Comparison of ENCODE assay signal across 9 cellular contexts in the genomic region with DNA sequence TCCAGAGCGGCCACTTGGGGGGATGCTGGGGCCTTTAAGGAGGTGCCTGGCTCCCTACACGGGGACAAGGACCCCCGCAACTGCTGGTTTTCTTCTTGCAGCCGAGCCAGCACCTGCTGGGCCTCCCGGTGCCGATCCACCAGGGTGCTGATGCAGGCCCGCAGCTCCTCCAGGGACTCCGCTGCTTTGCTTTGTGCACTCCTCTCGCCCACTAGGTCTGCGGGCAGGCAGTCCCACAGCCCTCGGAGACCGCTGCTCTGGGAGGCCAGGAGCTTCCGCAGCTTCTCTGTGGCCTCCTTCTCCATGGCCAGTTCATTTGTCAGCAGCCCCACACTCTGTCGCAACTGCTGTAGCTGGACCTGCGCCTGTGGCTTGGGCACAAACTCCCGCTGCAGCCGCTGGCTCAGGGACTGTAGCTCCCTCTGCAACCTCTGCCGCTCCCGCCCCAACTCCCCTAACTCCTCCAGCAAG. TPM values are rescaled to one million over a fixed set of nuclear protein-coding genes. Genes with fewer than 3 reads are reported as not detected.
DNase-seq lines count a peak whose midpoint lies in the region; ATAC-seq and TF ChIP-seq lines count a peak whose summit lies in the region.
"Had no signal": no experiment of that assay in that cellular context is flagged by ENCODE, and none has a peak within 500 bp of the region (broad histone marks: within the 10 kb centered on the region; RNA-seq: fewer than 3 reads in every experiment).

No MANE protein-coding gene starts in this region.

- POLR2A ChIA-PET in IMR-90 (lab: Charles Lee; ENCODE audit: unreplicated experiment): interaction anchor here (0.6 to 1.5 kb wide), 2 partner anchors 13 to 85 kb away, joined by 3 to 8 read pairs; a partner anchor contains a TSS

- no peak overlapping the region for H2BK20ac ChIP-seq in IMR-90 (ENCODE audit: low read depth, low read length)

- no peak overlapping the region for H3K18ac ChIP-seq in IMR-90 (ENCODE audit: low read depth, low read length)

- H3K14ac ChIP-seq in IMR-90 (replicated peaks; ENCODE audit: low read depth, low read length): peak overlapping the region; percentile 74

- dilution Hi-C loops in IMR-90 (cut with HindIII; ENCODE audit: low sequenced_read_pairs, unreplicated experiment): no loop called here

- H3K4me1 ChIP-seq in IMR-90 (ENCODE audit: control insufficient read depth, insufficient read depth, low read length): peaks cover 8% of the 10 kb centered on the region
- H3K4me1 ChIP-seq: parathyroid adenoma had no signal

- no peak for TF ChIP-seq CTCF in IMR-90 (conservative IDR thresholded peaks at IDR 0.05; ENCODE audit: low read depth, low read length)
- no peak for TF ChIP-seq CTCF in brain microvascular endothelial cell (IDR thresholded peaks at IDR 0.05; ENCODE audit: low read depth, low read length, missing control alignments)

- peak overlapping the region; percentile 87 for H3K27ac Mint-ChIP-seq in stimulated activated memory B cell treated with anti-CD40 and anti-IgM and Interleukin-4, amounts not matched to agents 10 μg/mL and 1 μg/mL and 100 μg/mL, for 72 hours

- no peak for TF ChIP-seq POLR2A in IMR-90 (IDR thresholded peaks at IDR 0.05; ENCODE audit: low read depth, low read length)

- H3K56ac ChIP-seq in IMR-90 (ENCODE audit: extremely low read depth, insufficient read depth, low read length): peak overlapping the region; percentile 66; the same call in 1 of the 2 replicates

- 17% methylated on average over 12 of the region's 19 CpGs; no CpG with 5 or more reads in 1 of the 2 experiments for whole genome bisulfite sequencing in IMR-90 (ENCODE audit: extremely low coverage in 2 of 2, insufficient read length in 1 of 2), 2 experiments

- peak overlapping the region; percentile 86 for H3K4me2 ChIP-seq in IMR-90 (ENCODE audit: low read depth, low read length)

- H3K9me1 ChIP-seq in IMR-90 (ENCODE audit: insufficient read depth, low read length): no peaks in the 10 kb centered on the region

- peaks cover 33% of the 10 kb centered on the region for H3K27me3 Mint-ChIP-seq in stimulated activated memory B cell treated with anti-CD40 and anti-IgM and Interleukin-4, amounts not matched to agents 10 μg/mL and 1 μg/mL and 100 μg/mL, for 72 hours

- no TSS peak for BruUV-seq in IMR-90 (replicated peaks; lab: Mats Ljungman, UMichigan)

- no peak for TF ChIP-seq RAD21 in IMR-90 (IDR thresholded peaks at IDR 0.05; ENCODE audit: low read length)

- H4K91ac ChIP-seq in IMR-90 (ENCODE audit: insufficient read depth, low read depth, low read length): peak overlapping the region; percentile 60

- H3K36me3 Mint-ChIP-seq in stimulated activated memory B cell treated with anti-CD40 and anti-IgM and Interleukin-4, amounts not matched to agents 10 μg/mL and 1 μg/mL and 100 μg/mL, for 72 hours: no peaks in the 10 kb centered on the region

- H4K8ac ChIP-seq in IMR-90 (ENCODE audit: low read depth in 2 of 2, low read length in 2 of 2): peak overlapping the region; percentile 72 to 94

- no peaks in the 10 kb centered on the region for H4K20me1 ChIP-seq in IMR-90 (ENCODE audit: insufficient read depth, low read length)

- H3K9ac ChIP-seq in IMR-90 (ENCODE audit: low read depth, low read length): peak overlapping the region; percentile 63
- H3K9ac ChIP-seq: parathyroid adenoma had no signal

- 0 out of 4 replicates have a peak, but pooled peaks cover 0 to 4% of the 10 kb centered on the region in 2 experiments for H3K79me1 ChIP-seq in IMR-90 (ENCODE audit: low read depth in 1 of 2, low read length in 2 of 2)

- H3K23ac ChIP-seq in IMR-90 (ENCODE audit: low read depth, low read length): peak overlapping the region; percentile 74

- H3K36me3 ChIP-seq in IMR-90 (ENCODE audit: control insufficient read depth, insufficient read depth, low read length) (no peaks in the 10 kb centered on the region), brain microvascular endothelial cell (replicated peaks) (no peaks in the 10 kb centered on the region)

- peak overlapping the region; percentile 79 for H3K4me3 Mint-ChIP-seq in stimulated activated memory B cell treated with anti-CD40 and anti-IgM and Interleukin-4, amounts not matched to agents 10 μg/mL and 1 μg/mL and 100 μg/mL, for 72 hours

- in situ Hi-C loops in IMR-90 (cut with MboI; ENCODE audit: low sequenced_read_pairs): loop anchor here (5.0 kb wide), 1 partner anchor 50 kb away; no protein-coding TSS in a partner anchor
- in situ Hi-C loops in brain microvascular endothelial cell (cut with HindIII; ENCODE audit: low pct_ligation_motif_present, low sequenced_read_pairs): no loop called here

- H3K9me3 Mint-ChIP-seq in stimulated activated memory B cell treated with anti-CD40 and anti-IgM and Interleukin-4, amounts not matched to agents 10 μg/mL and 1 μg/mL and 100 μg/mL, for 72 hours: no peaks in the 10 kb centered on the region

- ATAC-seq in IMR-90 (ENCODE audit: low read depth) (peak; percentile 66), GM21447 (IDR thresholded peaks at IDR 0.05; ENCODE audit: unreplicated experiment) (no peak), GM19351 (IDR thresholded peaks at IDR 0.05; ENCODE audit: unreplicated experiment) (no peak)
- peak; percentile 13 for ATAC-seq in stimulated activated memory B cell treated with anti-CD40 and anti-IgM and Interleukin-4, amounts not matched to agents 10 μg/mL and 1 μg/mL and 100 μg/mL, for 72 hours

- no peaks in the 10 kb centered on the region for H3K9me3 ChIP-seq in IMR-90 (ENCODE audit: control insufficient read depth, insufficient read depth, low read length)

- H2AFZ ChIP-seq in IMR-90 (replicated peaks; ENCODE audit: low read length, poor library complexity): peak overlapping the region; percentile 93

- intact Hi-C loops in IMR-90 (cut with micrococcal nuclease): no loop called here

- no peak overlapping the region for H2AK5ac ChIP-seq in IMR-90 (ENCODE audit: low read depth, low read length)

- H2AK9ac ChIP-seq in IMR-90 (replicated peaks; ENCODE audit: low read depth, low read length, poor library complexity): peak overlapping the region; percentile 43

- DNase-seq in IMR-90 (peak; percentile 30), brain microvascular endothelial cell (no peak), pons (ENCODE audit: low spot score) (no peak), cerebellum (ENCODE audit: low spot score) (no peak)

- peak overlapping the region; percentile 31; the same call in 1 of the 2 replicates for H4K5ac ChIP-seq in IMR-90 (ENCODE audit: low read depth, low read length)

- H3K4me3 ChIP-seq in IMR-90 (ENCODE audit: insufficient read depth, low read depth, low read length) (peak overlapping the region; percentile 32), brain microvascular endothelial cell (ENCODE audit: low read depth, low read length) (peak overlapping the region; percentile 49)

- H2BK120ac ChIP-seq in IMR-90 (ENCODE audit: low read depth, low read length): peak overlapping the region; percentile 80

- peaks cover 18% of the 10 kb centered on the region for H3K4me1 Mint-ChIP-seq in stimulated activated memory B cell treated with anti-CD40 and anti-IgM and Interleukin-4, amounts not matched to agents 10 μg/mL and 1 μg/mL and 100 μg/mL, for 72 hours

- peak overlapping the region; percentile 33 for H3K27ac ChIP-seq in IMR-90 (ENCODE audit: insufficient read depth, low read length)
- H3K27ac ChIP-seq in brain microvascular endothelial cell: no peak overlapping the region
- peak overlapping the region; percentile 62 for H3K27ac ChIP-seq in layer of hippocampus (ENCODE audit: low read depth, low read length)
- H3K27ac ChIP-seq: parathyroid adenoma had no signal

- no peaks in the 10 kb centered on the region; the same call in 1 of the 2 replicates for H3K27me3 ChIP-seq in IMR-90 (ENCODE audit: control insufficient read depth, insufficient read depth, low read length)
- H3K27me3 ChIP-seq in brain microvascular endothelial cell (replicated peaks): no peaks in the 10 kb centered on the region
- no peaks in the 10 kb centered on the region for H3K27me3 ChIP-seq in layer of hippocampus (ENCODE audit: control insufficient read depth, insufficient read depth, low read length)

- no peak overlapping the region for H2BK15ac ChIP-seq in IMR-90 (ENCODE audit: low read depth, low read length)

- CTCF ChIA-PET in IMR-90 (lab: Yijun Ruan, JAX): interaction anchor here (0.6 to 2.2 kb wide), 4 partner anchors 13 to 28 kb away, joined by 3 to 9 read pairs (median 6); a partner anchor contains a TSS

- peak overlapping the region; percentile 83 for H3K4ac ChIP-seq in IMR-90 (ENCODE audit: low read depth, low read length)

- H2BK5ac ChIP-seq in IMR-90 (ENCODE audit: low read depth, low read length, poor library complexity, severe bottlenecking): no peak overlapping the region

TF ChIP-seq in IMR-90, 13 proteins besides CTCF, POLR2A, EP300 and RAD21:
- TF ChIP-seq RFX5 (IDR thresholded peaks at IDR 0.05; ENCODE audit: low read depth, low read length): no peak
- peak; percentile 81 for TF ChIP-seq CEBPB (IDR thresholded peaks at IDR 0.05; ENCODE audit: low read depth, low read length)

RNA-seq across cellular contexts. Expression of a gene that starts 13.2 kb away (rescaled TPM):
- total RNA-seq in IMR-90 (2012; rRNA removed) (0.90 and 1.1 TPM in 2 replicates), cerebellum (0.73 TPM)
- 2.4 TPM in 2 replicates for polyA plus RNA-seq in IMR-90 (2012; rRNA removed)
- polyA plus RNA-seq in IMR-90 (2012; cell fraction: cytosol; rRNA removed): 2.4 and 2.5 TPM in 2 replicates
- 0.97 and 1.2 TPM in 2 replicates for polyA plus RNA-seq in IMR-90 (2012; cell fraction: nucleus; rRNA removed; ENCODE audit: low replicate concordance)

RNA-seq across cellular contexts. Expression of a gene that starts 13.6 kb away (rescaled TPM):
- total RNA-seq in IMR-90 (2012; rRNA removed) (10.8 and 11.1 TPM in 2 replicates), cerebellum (11.1 TPM)
- polyA plus RNA-seq in IMR-90 (2012; rRNA removed): 52.9 and 53.7 TPM in 2 replicates
- polyA plus RNA-seq in IMR-90 (2012; cell fraction: cytosol; rRNA removed): 29.7 and 45.1 TPM in 2 replicates
- polyA plus RNA-seq in IMR-90 (2012; cell fraction: nucleus; rRNA removed; ENCODE audit: low replicate concordance): 173 and 179 TPM in 2 replicates

RNA-seq across cellular contexts. Expression of a gene that starts 27.0 kb away (rescaled TPM):
- total RNA-seq in IMR-90 (2012; rRNA removed) (2.3 and 2.8 TPM in 2 replicates), cerebellum (4.5 TPM)
- polyA plus RNA-seq in IMR-90 (2012; rRNA removed): 1.6 and 2.8 TPM in 2 replicates
- 2.3 and 2.5 TPM in 2 replicates for polyA plus RNA-seq in IMR-90 (2012; cell fraction: cytosol; rRNA removed)
- polyA plus RNA-seq in IMR-90 (2012; cell fraction: nucleus; rRNA removed; ENCODE audit: low replicate concordance): 5.6 and 6.7 TPM in 2 replicates

RNA-seq across cellular contexts. Expression of a gene that starts 37.4 kb away (rescaled TPM):
- total RNA-seq in IMR-90 (2012; rRNA removed) (0.83 and 0.90 TPM in 2 replicates), cerebellum (2.2 TPM)
- polyA plus RNA-seq in IMR-90 (2012; rRNA removed): 1.3 TPM in 2 replicates
- polyA plus RNA-seq in IMR-90 (2012; cell fraction: cytosol; rRNA removed): 0.40 and 0.43 TPM in 2 replicates
- 5.5 and 8.1 TPM in 2 replicates for polyA plus RNA-seq in IMR-90 (2012; cell fraction: nucleus; rRNA removed; ENCODE audit: low replicate concordance)

RNA-seq across cellular contexts. Expression of a gene that starts 46.1 kb away (rescaled TPM):
- 15.4 and 19.7 TPM in 2 replicates for total RNA-seq in IMR-90 (2012; rRNA removed)
- 22.5 and 24.3 TPM in 2 replicates for polyA plus RNA-seq in IMR-90 (2012; rRNA removed)
- 16.2 and 17.8 TPM in 2 replicates for polyA plus RNA-seq in IMR-90 (2012; cell fraction: cytosol; rRNA removed)
- 11.0 and 16.5 TPM in 2 replicates for polyA plus RNA-seq in IMR-90 (2012; cell fraction: nucleus; rRNA removed; ENCODE audit: low replicate concordance)
- 22.5 TPM for total RNA-seq in cerebellum

Comparison
In these comparisons a context has a peak if more than half of its experiments do, and no peak if none do; other contexts are left out.
1. ATAC-seq: peak in IMR-90 (single experiment) and stimulated activated memory B cell treated with anti-CD40 and anti-IgM and Interleukin-4, amounts not matched to agents 10 μg/mL and 1 μg/mL and 100 μg/mL, for 72 hours (single experiment); none in GM21447 (single experiment) and GM19351 (single experiment).